ENCODE assay signal across 8 cellular contexts in the genomic region with DNA sequence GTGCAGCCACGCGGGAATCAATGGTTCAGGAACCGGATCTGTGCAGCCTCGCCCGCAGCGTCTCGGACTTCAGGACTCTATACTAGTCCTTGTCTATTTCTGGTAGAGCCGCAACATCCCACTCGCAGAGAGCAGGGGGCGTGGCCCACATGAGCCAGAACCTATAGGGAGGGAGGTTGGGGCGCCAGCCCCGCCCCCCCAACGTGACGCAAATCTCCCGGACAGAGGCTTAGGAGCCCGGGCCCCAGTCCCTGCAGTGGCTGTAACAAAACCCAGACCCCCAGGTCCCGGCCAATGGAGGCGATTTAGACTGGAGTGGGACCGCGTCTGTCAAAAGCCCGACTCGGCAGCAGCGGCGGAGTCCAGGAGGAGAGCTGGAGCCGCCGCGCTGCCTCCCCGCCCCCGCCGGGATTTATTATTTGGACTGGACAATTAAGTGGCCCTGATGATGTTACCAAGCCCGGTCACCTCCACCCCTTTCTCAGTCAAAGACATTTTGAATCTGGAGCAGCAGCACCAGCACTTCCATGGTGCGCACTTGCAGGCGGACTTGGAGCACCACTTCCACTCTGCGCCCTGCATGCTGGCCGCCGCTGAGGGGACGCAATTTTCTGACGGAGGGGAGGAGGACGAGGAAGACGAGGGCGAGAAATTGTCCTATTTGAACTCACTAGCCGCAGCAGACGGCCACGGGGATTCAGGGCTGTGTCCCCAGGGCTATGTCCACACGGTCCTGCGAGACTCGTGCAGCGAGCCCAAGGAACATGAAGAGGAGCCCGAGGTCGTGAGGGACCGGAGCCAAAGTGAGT. TPM values are rescaled to one million over a fixed set of nuclear protein-coding genes. Genes with fewer than 3 reads are reported as not detected.
DNase-seq lines count a peak whose midpoint lies in the region; ATAC-seq and TF ChIP-seq lines count a peak whose summit lies in the region.

A gene (plus strand): TSS at position 256 of the 809 bp plus-strand sequence. CDS start 190 bp downstream, at position 446.

- peaks cover 95% of the 10 kb centered on the region for H3K27me3 Mint-ChIP-seq in activated T-cell treated with anti-CD3 and anti-CD28 coated beads, Interleukin-2, amount 50 U/mL, for 24 hours
- peaks cover 41 to 58% (median 55%) of the 10 kb centered on the region in 3 donors for H3K27me3 Mint-ChIP-seq in immature natural killer cell (ENCODE audit: low read depth in 3 of 3)

- peak; percentile 81 for DNase-seq in GM13976 (ENCODE audit: low spot score)
- peak; percentile 42 for DNase-seq in activated T-cell treated with anti-CD3 and anti-CD28 coated beads, Interleukin-2, amount 50 U/mL, for 24 hours
- DNase-seq in immature natural killer cell: peak in 2 of 3 donors; percentile 10 to 11
- DNase-seq in stimulated activated CD4-positive, alpha-beta T cell treated with anti-CD3 and anti-CD28 coated beads, TNF-alpha, amount 100 ng/mL, for 48 hours (ENCODE audit: low read depth in 3 of 3): peak; percentile 29 to 48 (median 41)
- no peak for DNase-seq in HuH-7.5 (ENCODE audit: low spot score)
- no peak for DNase-seq in SHP77 treated with DMSO at 0.1 percent for 48 hours (lab: John Stamatoyannopoulos, UW)
- DNase-seq in activated gamma-delta T cell treated with Interleukin-2 at 50 U/mL for 16 hours: no peak

- H3K9me3 Mint-ChIP-seq in activated T-cell treated with anti-CD3 and anti-CD28 coated beads, Interleukin-2, amount 50 U/mL, for 24 hours: no peaks in the 10 kb centered on the region
- peaks cover 0 to 3% (median 0%) of the 10 kb centered on the region in 6 donors for H3K9me3 Mint-ChIP-seq in immature natural killer cell

- H3K27ac Mint-ChIP-seq in activated T-cell treated with anti-CD3 and anti-CD28 coated beads, Interleukin-2, amount 50 U/mL, for 24 hours: no peak within 1 kb of the TSS
- H3K27ac Mint-ChIP-seq in immature natural killer cell: no peak within 1 kb of the TSS

- TF ChIP-seq CTCF in GM13976 (IDR thresholded peaks at IDR 0.05; ENCODE audit: borderline replicate concordance, control extremely low read depth, extremely low read depth, insufficient read depth, missing control alignments): no peak

- peak; percentile 61 for ATAC-seq in HG03520 (IDR thresholded peaks at IDR 0.05; ENCODE audit: unreplicated experiment)

- in situ Hi-C loops in GM13976 (cut with MboI; ENCODE audit: low sequenced_read_pairs, unreplicated experiment): no loop called here

- H3K4me1 Mint-ChIP-seq in activated T-cell treated with anti-CD3 and anti-CD28 coated beads, Interleukin-2, amount 50 U/mL, for 24 hours (ENCODE audit: low read depth): peaks cover 60% of the 10 kb centered on the region
- H3K4me1 Mint-ChIP-seq in immature natural killer cell: peaks cover 36 to 61% of the 10 kb centered on the region in 2 donors

- no peaks in the 10 kb centered on the region for H3K36me3 Mint-ChIP-seq in activated T-cell treated with anti-CD3 and anti-CD28 coated beads, Interleukin-2, amount 50 U/mL, for 24 hours (ENCODE audit: low read depth)
- H3K36me3 Mint-ChIP-seq in immature natural killer cell: no peaks in the 10 kb centered on the region

- H3K4me3 Mint-ChIP-seq in activated T-cell treated with anti-CD3 and anti-CD28 coated beads, Interleukin-2, amount 50 U/mL, for 24 hours: peak within 1 kb of the TSS; percentile 39
- peak within 1 kb of the TSS; percentile 33 to 65 (median 51) for H3K4me3 Mint-ChIP-seq in immature natural killer cell

RNA-seq across cellular contexts. Expression of the gene that starts here (rescaled TPM):
- polyA plus RNA-seq in immature natural killer cell: not detected

Comparison
In these comparisons a context has a peak if more than half of its experiments do, and no peak if none do; other contexts are left out.
1. Peak in DNase-seq in immature natural killer cell; RNA of the gene not detected or under 1 TPM.
2. DNase-seq: peak in GM13976 (single experiment), activated T-cell treated with anti-CD3 and anti-CD28 coated beads, Interleukin-2, amount 50 U/mL, for 24 hours (single experiment) and stimulated activated CD4-positive, alpha-beta T cell treated with anti-CD3 and anti-CD28 coated beads, TNF-alpha, amount 100 ng/mL, for 48 hours (3 of 3); none in HuH-7.5 (single experiment), SHP77 treated with DMSO at 0.1 percent for 48 hours (single experiment) and activated gamma-delta T cell treated with Interleukin-2 at 50 U/mL for 16 hours (single experiment).